ENCODE assay signal across 8 cellular contexts in the genomic region with DNA sequence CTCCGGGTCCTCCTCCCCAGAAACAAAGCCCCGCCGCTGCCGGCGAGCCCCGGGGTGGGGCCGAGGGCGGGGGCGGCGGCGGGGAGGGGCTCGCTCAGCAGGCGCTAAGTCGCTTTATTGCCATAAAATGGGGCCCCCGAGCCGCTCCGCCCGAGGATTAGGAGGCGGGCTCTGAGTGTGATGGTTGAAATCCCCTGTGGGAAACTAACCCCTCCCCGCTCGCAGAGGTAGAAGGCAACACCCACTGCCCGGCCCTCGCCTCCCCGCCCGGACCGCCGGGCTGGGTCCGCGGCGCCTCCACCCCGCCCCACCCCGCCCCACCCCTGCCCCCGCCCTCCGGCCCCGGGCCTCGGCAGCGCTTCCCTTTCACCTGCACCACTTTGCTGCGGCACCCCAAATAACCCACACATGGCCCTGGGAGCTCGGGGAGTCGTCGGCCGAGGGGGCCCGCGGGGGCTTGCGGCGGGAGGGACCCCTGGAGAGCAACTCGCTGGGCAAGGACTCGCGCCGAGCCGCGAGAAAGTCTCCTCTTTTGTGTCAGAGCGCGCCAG. TPM values are rescaled to one million over a fixed set of nuclear protein-coding genes. Genes with fewer than 3 reads are reported as not detected.
A peak's percentile ranks its signal among the peaks of the same experiment; 100 is the strongest.
DNase-seq lines count a peak whose midpoint lies in the region; ATAC-seq and TF ChIP-seq lines count a peak whose summit lies in the region.

Gene KLF12, minus strand, starts transcription at position 179 of the 551 bp plus-strand sequence.

- no peaks in the 10 kb centered on the region for H3K9me3 ChIP-seq in adrenal gland (replicated peaks in 1 of 3)
- H3K9me3 ChIP-seq in right atrium auricular region = no peaks in the 10 kb centered on the region
- H3K9me3 ChIP-seq in aorta (ENCODE audit: control insufficient read depth, low read length) = no peaks in the 10 kb centered on the region

- WGBS in adrenal gland, 4 donors = 0 to 1% (median 0%) methylated on average over 7 to 54 of the region's 54 CpGs; no CpG with 5 or more reads in 1 of the 4 donors
- WGBS in aorta, 2 donors = 0 to 1% methylated on average over 33 to 54 of the region's 54 CpGs

- peaks cover 0 to 16% of the 10 kb centered on the region in 2 donors for H3K4me1 ChIP-seq in adrenal gland (replicated peaks in 1 of 2)
- peaks cover 0 to 26% of the 10 kb centered on the region in 2 donors for H3K4me1 ChIP-seq in right atrium auricular region
- H3K4me1 ChIP-seq in aorta (ENCODE audit: control insufficient read depth in 1 of 2, insufficient read depth in 2 of 2, low read length in 2 of 2) = peaks cover under 1 to 3% of the 10 kb centered on the region in 2 donors

- TF ChIP-seq CTCF in GM13977 (IDR thresholded peaks at IDR 0.05; ENCODE audit: extremely low read depth, insufficient read depth, missing control alignments) (no peak), adrenal gland (IDR thresholded peaks at IDR 0.05) (no peak), right atrium auricular region (IDR thresholded peaks at IDR 0.05) (no peak)

- H3K4me3 ChIP-seq in adrenal gland (peak within 1 kb of the TSS in 3 of 4 donors; percentile 48 to 97 (median 65)), right atrium auricular region (peak within 1 kb of the TSS; percentile 93 to 95), aorta (ENCODE audit: low read length in 2 of 2) (peak within 1 kb of the TSS; percentile 88 to 95)

- no peaks in the 10 kb centered on the region for H3K27me3 ChIP-seq in adrenal gland
- H3K27me3 ChIP-seq in right atrium auricular region = no peaks in the 10 kb centered on the region
- no peaks in the 10 kb centered on the region for H3K27me3 ChIP-seq in aorta (ENCODE audit: control insufficient read depth in 1 of 2, insufficient read depth in 2 of 2, low read length in 1 of 2)

- H3K27ac ChIP-seq in adrenal gland = peak within 1 kb of the TSS in 4 of 5 donors; percentile 42 to 90 (median 74)
- peak within 1 kb of the TSS; percentile 97 to 98 for H3K27ac ChIP-seq in right atrium auricular region
- H3K27ac ChIP-seq in aorta (ENCODE audit: low read depth in 1 of 2, low read length in 2 of 2) = peak within 1 kb of the TSS; percentile 87 to 96

- ATAC-seq in HG02759 (IDR thresholded peaks at IDR 0.05; ENCODE audit: unreplicated experiment) (peak; percentile 63), aorta (ENCODE audit: low FRiP score) (peak; percentile 85)

- intact Hi-C loops in T-helper 1 cell treated with Interleukin-12 subunit alpha and Interleukin-12 subunit beta and Interleukin-4 antibody, amounts not matched to agents 30 ng/mL and 1 ng/mL, for 36 hours (cut with micrococcal nuclease) = loop anchor here (1.0 to 5.0 kb wide), 10 partner anchors 97 to 1413 kb away; partner anchors contain the start of genes BORA, DIS3, KLF5 and MZT1
- intact Hi-C loops in adrenal gland (cut with DNase I) = no loop called here
- intact Hi-C loops in aorta (cut with DNase I) = loop anchor here (2.0 to 10.0 kb wide), 7 partner anchors 72 to 370 kb away; no protein-coding TSS in a partner anchor

- H3K36me3 ChIP-seq in adrenal gland (replicated peaks in 1 of 2) = no peaks in the 10 kb centered on the region
- H3K36me3 ChIP-seq in right atrium auricular region = no peaks in the 10 kb centered on the region
- H3K36me3 ChIP-seq in aorta (ENCODE audit: control insufficient read depth in 1 of 2, insufficient read depth in 2 of 2, low read length in 1 of 2) = no peaks in the 10 kb centered on the region

- in situ Hi-C loops in GM13977 (cut with MboI; ENCODE audit: low pct_unique_long_range_greater_than_20kb, low sequenced_read_pairs, unreplicated experiment) = no loop called here

- DNase-seq in GM13977 (ENCODE audit: low spot score) (peak; percentile 92), NCI-H1417 treated with DMSO at 0.1 percent for 48 hours (lab: John Stamatoyannopoulos, UW) (peak; percentile 87), adrenal gland (peak; percentile 67 to 81 (median 77)), right atrium auricular region (ENCODE audit: low spot score) (peak; percentile 82), putamen (ENCODE audit: low spot score) (peak; percentile 41), aorta (peak; percentile 92 to 94)

- TF ChIP-seq POLR2A in adrenal gland (IDR thresholded peaks at IDR 0.05) = no peak

RNA-seq across cellular contexts. Expression of gene KLF12, which starts in this region (rescaled TPM):
- total RNA-seq in T-helper 1 cell treated with Interleukin-12 subunit alpha and Interleukin-12 subunit beta and Interleukin-4 antibody, amounts not matched to agents 30 ng/mL and 1 ng/mL, for 36 hours = 27.9 and 28.0 TPM in 2 replicates
- total RNA-seq in adrenal gland (10 to 100 TPM in 1 of 8 donors, 1 to 10 TPM in 7; 3.5 to 12.0 (median 4.7) TPM), right atrium auricular region (10 to 100 TPM in 1 of 2 donors, 1 to 10 TPM in 1; 6.1 to 12.3 TPM), aorta (10 to 100 TPM; 29.5 to 30.9 TPM)
- polyA plus RNA-seq in adrenal gland (1 to 10 TPM in 1 of 3 donors, under 1 TPM in 2; 0.77 to 1.6 (median 0.80) TPM), aorta (1 to 10 TPM; 2.5 to 4.2 TPM)

Comparison
In these comparisons a context has a peak if more than half of its experiments do, and no peak if none do; other contexts are left out.
1. Peak in every context shown above with its lines: DNase-seq, ATAC-seq, H3K4me3 ChIP-seq and H3K27ac ChIP-seq.
2. DNase-seq: peak in every context shown above with its lines; median percentile 93 in aorta; 92 in GM13977; 87 in NCI-H1417 treated with DMSO at 0.1 percent for 48 hours; 82 in right atrium auricular region; 77 in adrenal gland; 41 in putamen.
3. intact Hi-C loops: an anchor here in T-helper 1 cell treated with Interleukin-12 subunit alpha and Interleukin-12 subunit beta and Interleukin-4 antibody, amounts not matched to agents 30 ng/mL and 1 ng/mL, for 36 hours (1.0 to 5.0 kb wide) and aorta (2.0 to 10.0 kb wide); none called in adrenal gland.